In the genomic region with DNA sequence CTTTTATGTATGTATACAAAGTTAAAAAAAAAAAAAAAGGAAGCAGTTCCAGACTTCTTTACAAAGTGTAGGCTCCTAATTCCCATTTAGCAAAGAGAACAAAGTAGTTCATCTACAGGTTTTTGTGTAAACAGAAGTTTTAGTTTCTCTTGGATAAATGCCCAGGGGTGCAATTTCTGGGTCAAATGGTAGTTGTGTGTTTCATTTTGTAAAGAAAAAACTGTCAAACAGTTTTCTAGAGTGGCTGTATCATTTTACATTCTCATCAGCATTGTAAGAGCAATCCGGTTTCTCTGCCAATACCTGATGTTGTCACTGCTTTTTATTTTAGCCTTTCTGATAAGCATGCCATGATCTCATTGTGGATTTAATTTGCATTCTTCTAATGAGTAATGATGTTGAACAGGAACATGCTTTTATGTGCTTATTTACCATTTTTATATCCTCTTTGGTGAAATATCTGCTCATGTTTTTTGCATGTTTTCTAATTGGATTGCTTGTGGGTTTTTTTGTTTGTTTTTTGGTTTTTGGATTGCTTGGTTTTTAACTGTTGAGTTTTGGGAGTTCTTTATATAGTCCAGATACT, we compare ENCODE assay signal across 8 cellular contexts. TPM values are rescaled to one million over a fixed set of nuclear protein-coding genes. Genes with fewer than 3 reads are reported as not detected.
A peak's percentile ranks its signal among the peaks of the same experiment; 100 is the strongest.
DNase-seq lines count a peak whose midpoint lies in the region; ATAC-seq lines count a peak whose summit lies in the region.

No MANE protein-coding gene starts in this region.

- H3K4me2 ChIP-seq in Karpas-422 (ENCODE audit: low read depth, low read length, poor library complexity, severe bottlenecking) = peak overlapping the region; percentile 20

- ATAC-seq in GM19438 (IDR thresholded peaks at IDR 0.05; ENCODE audit: low read depth, unreplicated experiment) (peak; percentile 57), HG03196 (IDR thresholded peaks at IDR 0.05; ENCODE audit: unreplicated experiment) (no peak), HG02981 (IDR thresholded peaks at IDR 0.05; ENCODE audit: unreplicated experiment) (no peak), HG03520 (IDR thresholded peaks at IDR 0.05; ENCODE audit: unreplicated experiment) (no peak)

- H3K4me3 ChIP-seq in Karpas-422 (ENCODE audit: low read length) (no peak overlapping the region), muscle layer of colon (ENCODE audit: low read depth in 1 of 2, low read length in 2 of 2) (no peak overlapping the region)

- peak overlapping the region; percentile 17; the same call in 1 of the 2 replicates for H3K27ac ChIP-seq in Karpas-422 (ENCODE audit: low read length)
- H3K27ac ChIP-seq in muscle layer of colon (ENCODE audit: low read depth, low read length) = no peak overlapping the region

- H3K4me1 ChIP-seq in Karpas-422 (ENCODE audit: low read length) (peaks cover 13% of the 10 kb centered on the region), muscle layer of colon (ENCODE audit: insufficient read depth, low read length) (peaks cover 12% of the 10 kb centered on the region)

- H4K20me1 ChIP-seq in Karpas-422 (ENCODE audit: insufficient read depth, low read depth, low read length) = no peaks in the 10 kb centered on the region

- H3K36me3 ChIP-seq in Karpas-422 (ENCODE audit: insufficient read depth, low read length) = no peaks in the 10 kb centered on the region
- peaks cover 6% of the 10 kb centered on the region for H3K36me3 ChIP-seq in muscle layer of colon (ENCODE audit: insufficient read depth, low read length)

- DNase-seq in Karpas-422 (peak; percentile 48), amniotic epithelial cell (ENCODE audit: low read depth) (peak; percentile 73), Kasumi-1 (lab: John Stamatoyannopoulos, UW) (no peak)

- H3K9me3 ChIP-seq in Karpas-422 (ENCODE audit: low read length) (no peaks in the 10 kb centered on the region), muscle layer of colon (ENCODE audit: low read length) (no peaks in the 10 kb centered on the region)

- H3K27me3 ChIP-seq in Karpas-422 (ENCODE audit: low read length) (no peaks in the 10 kb centered on the region), muscle layer of colon (ENCODE audit: control insufficient read depth in 1 of 2, insufficient read depth in 2 of 2, low read length in 2 of 2) (no peaks in the 10 kb centered on the region)

- no peaks in the 10 kb centered on the region for H3K9me2 ChIP-seq in Karpas-422 (replicated peaks; ENCODE audit: insufficient read depth, low read length)

- peaks cover 5% of the 10 kb centered on the region; the same call in 1 of the 2 replicates for H3K79me2 ChIP-seq in Karpas-422 (ENCODE audit: low read length)

- no peak overlapping the region for H2AFZ ChIP-seq in Karpas-422 (ENCODE audit: low read length)

- H3K9ac ChIP-seq in Karpas-422 (ENCODE audit: low read length) (no peak overlapping the region), muscle layer of colon (ENCODE audit: low read length) (peak overlapping the region; percentile 14)

RNA-seq across cellular contexts. Expression of a gene that starts 16.6 kb away (rescaled TPM):
- total RNA-seq in Karpas-422 (2014; rRNA removed; shearing (Covaris generic); ENCODE audit: low replicate concordance) = 40.2 and 67.5 TPM in 2 replicates

Comparison
In these comparisons a context has a peak if more than half of its experiments do, and no peak if none do; other contexts are left out.
1. DNase-seq: peak in Karpas-422 (single experiment) and amniotic epithelial cell (single experiment); none in Kasumi-1 (0 of 2).